21 cellular contexts compared by ENCODE assay signal in genomic region chr19:13644648-13645047, GRCh38.
"Had no signal": no experiment of that assay in that cellular context is flagged by ENCODE, and none has a peak within 500 bp of the region (broad histone marks: within the 10 kb centered on the region; RNA-seq: fewer than 3 reads in every experiment).

No MANE protein-coding gene starts in this region.

- H3K27me3 ChIP-seq: right atrium auricular region had no signal

- H3K36me3 Mint-ChIP-seq: activated naive CD4-positive, alpha-beta T cell treated with anti-CD3 and anti-CD28 coated beads, Interleukin-2, amount 10 ng/mL, durations not matched to agents 7 days and 5 days; type B pancreatic cell had no signal

- H3K36me3 ChIP-seq: right atrium auricular region, WERI-Rb-1 had no signal

- DNase-seq: activated CD4-positive, alpha-beta T cell treated with anti-CD3 and anti-CD28 coated beads for 48 hours; activated CD8-positive, alpha-beta memory T cell treated with anti-CD3 and anti-CD28 coated beads for 24 hours; activated naive CD4-positive, alpha-beta T cell treated with anti-CD3 and anti-CD28 coated beads, Interleukin-2, amount 10 ng/mL, durations not matched to agents 7 days and 5 days; dermis blood vessel endothelial cell; effector memory CD8-positive, alpha-beta T cell; foreskin melanocyte; kidney glomerular epithelial cell; left ventricle myocardium superior; nephron progenitor cell; occipital lobe; small intestine; stimulated activated CD4-positive, alpha-beta T cell treated with anti-CD3 and anti-CD28 coated beads, Interleukin-4, amount 100 ng/mL, for 4 hours; stimulated activated CD8-positive, alpha-beta memory T cell treated with anti-CD3 and anti-CD28 coated beads, Interleukin-4, amount 100 ng/mL, for 48 hours; stimulated activated naive CD8-positive, alpha-beta T cell treated with anti-CD3 and anti-CD28 coated beads, Interleukin-15, Interleukin-2, amounts not matched to agents 100 U/mL and 50 U/mL, for 24 hours; T-helper 17 cell; WERI-Rb-1 had no signal

- FAIRE-seq: small intestine had no signal

- H3K4me1 ChIP-seq: right atrium auricular region had no signal

- H3K27ac ChIP-seq: right atrium auricular region, WERI-Rb-1 had no signal

- H3K9me3 Mint-ChIP-seq: effector memory CD8-positive, alpha-beta T cell; type B pancreatic cell had no signal

- H3K4me3 Mint-ChIP-seq: activated naive CD4-positive, alpha-beta T cell treated with anti-CD3 and anti-CD28 coated beads, Interleukin-2, amount 10 ng/mL, durations not matched to agents 7 days and 5 days; activated T-helper 1 cell treated with anti-CD3 and anti-CD28 coated beads, Interleukin-12 subunit alpha, Interleukin-12 subunit beta, Interleukin-2, Interleukin-4 antibody, amounts not matched to agents 30 ng/mL and 10 ng/mL and 1 ng/mL, durations not matched to agents 14 hours and 24 hours and 36 hours; effector memory CD8-positive, alpha-beta T cell; memory B cell; nephron progenitor cell; T-helper 17 cell; type B pancreatic cell had no signal

- H3K27ac Mint-ChIP-seq: activated naive CD4-positive, alpha-beta T cell treated with anti-CD3 and anti-CD28 coated beads, Interleukin-2, amount 10 ng/mL, durations not matched to agents 7 days and 5 days; activated T-helper 1 cell treated with anti-CD3 and anti-CD28 coated beads, Interleukin-12 subunit alpha, Interleukin-12 subunit beta, Interleukin-2, Interleukin-4 antibody, amounts not matched to agents 30 ng/mL and 10 ng/mL and 1 ng/mL, durations not matched to agents 14 hours and 24 hours and 36 hours; effector memory CD8-positive, alpha-beta T cell; memory B cell; nephron progenitor cell; progenitor cell of endocrine pancreas; T-helper 17 cell; type B pancreatic cell had no signal

- ATAC-seq: effector memory CD8-positive, alpha-beta T cell; left ventricle myocardium superior; stimulated activated naive CD8-positive, alpha-beta T cell treated with anti-CD3 and anti-CD28 coated beads, Interleukin-15, Interleukin-2, amounts not matched to agents 100 U/mL and 50 U/mL, for 24 hours; T-helper 17 cell had no signal

- H3K4me3 ChIP-seq: right atrium auricular region had no signal

- H3K4me1 Mint-ChIP-seq: activated naive CD4-positive, alpha-beta T cell treated with anti-CD3 and anti-CD28 coated beads, Interleukin-2, amount 10 ng/mL, durations not matched to agents 7 days and 5 days; memory B cell; nephron progenitor cell had no signal
